ENCODE assay signal across 8 cellular contexts in the genomic region with DNA sequence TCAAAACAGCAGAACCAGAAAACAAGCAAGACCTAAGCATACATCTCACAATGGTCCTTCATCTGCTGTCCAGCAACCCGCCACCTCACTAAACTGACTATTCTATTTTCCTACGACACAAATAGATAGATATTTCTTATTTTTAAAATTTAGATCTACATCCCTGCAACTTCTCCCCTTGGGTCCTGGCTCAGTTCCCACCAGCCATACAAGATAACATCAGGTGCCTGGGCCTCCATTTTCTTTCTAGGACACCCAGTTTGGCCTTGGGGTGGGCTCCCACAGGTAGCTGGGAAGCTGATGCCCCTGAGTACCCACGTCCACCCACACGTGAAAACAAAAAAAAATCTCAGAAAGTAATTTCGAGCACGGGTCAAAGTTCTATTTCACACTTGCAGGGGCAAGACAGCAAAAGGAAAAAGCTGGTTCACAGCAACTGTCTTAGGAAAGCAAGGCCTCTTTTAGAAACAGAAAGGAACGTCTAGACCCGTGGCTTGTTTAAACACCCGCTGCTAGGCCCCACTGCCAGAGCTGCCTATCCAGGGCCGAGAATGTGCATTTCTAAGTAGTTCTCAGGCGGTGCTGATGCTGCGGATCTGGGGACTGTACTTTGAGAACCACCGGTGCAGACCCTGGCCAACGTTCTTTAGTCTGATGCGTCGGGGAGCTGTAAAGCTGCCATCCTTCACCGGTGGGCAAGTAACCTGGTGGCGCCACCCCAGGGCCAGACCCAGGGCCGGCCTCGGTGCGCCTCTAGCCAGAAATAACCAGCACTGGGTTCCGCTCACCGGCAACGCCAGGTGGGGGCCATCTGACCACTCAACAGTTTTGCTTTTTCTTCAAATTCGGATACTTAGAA. TPM values are rescaled to one million over a fixed set of nuclear protein-coding genes. Genes with fewer than 3 reads are reported as not detected.
DNase-seq lines count a peak whose midpoint lies in the region; ATAC-seq and TF ChIP-seq lines count a peak whose summit lies in the region.

No MANE protein-coding gene starts in this region.

- CTCF ChIA-PET in A673 (lab: Charles Lee), result interaction anchor here (0.9 kb wide), 2 partner anchors 47 to 69 kb away, joined by 3 read pairs; partner anchors contain the start of gene TGDS
- CTCF ChIA-PET in activated CD8-positive, alpha-beta T cell treated with anti-CD3 and anti-CD28 coated beads, Interleukin-2, amount 10 ng/mL, durations not matched to agents 7 days and 5 days (lab: Charles Lee), result interaction anchor here (0.6 to 3.8 kb wide), 14 partner anchors 9 to 126 kb away, joined by 3 to 32 read pairs (median 5); partner anchors contain the start of gene TGDS

- H3K79me2 ChIP-seq in fibroblast of lung (ENCODE audit: control insufficient read depth, insufficient read depth, low read length), result no peaks in the 10 kb centered on the region

- TF ChIP-seq CTCF in A673 (conservative IDR thresholded peaks at IDR 0.05; ENCODE audit: low read depth, low read length) (no peak), GM13977 (IDR thresholded peaks at IDR 0.05; ENCODE audit: extremely low read depth, insufficient read depth, missing control alignments) (peak; percentile 47), fibroblast of lung (conservative IDR thresholded peaks at IDR 0.05 in 1 of 2, IDR thresholded peaks at IDR 0.05 in 1 of 2; ENCODE audit: low read depth in 1 of 2, low read length in 2 of 2) (peak in 1 of 2 donors; percentile 8), nephron (IDR thresholded peaks at IDR 0.05; ENCODE audit: unreplicated experiment in 3 of 3) (no peak), transverse colon (IDR thresholded peaks at IDR 0.05) (no peak)

- H3K27me3 ChIP-seq in A673 (replicated peaks; ENCODE audit: insufficient read depth, low read depth, low read length, poor library complexity) (no peaks in the 10 kb centered on the region), fibroblast of lung (ENCODE audit: control insufficient read depth, insufficient read depth, low read length) (no peaks in the 10 kb centered on the region), transverse colon (no peaks in the 10 kb centered on the region)

- no peak for TF ChIP-seq POLR2A in transverse colon (IDR thresholded peaks at IDR 0.05)

- peaks cover 3% of the 10 kb centered on the region for H3K36me3 Mint-ChIP-seq in activated CD8-positive, alpha-beta T cell treated with anti-CD3 and anti-CD28 coated beads, Interleukin-2, amount 10 ng/mL, durations not matched to agents 7 days and 5 days (ENCODE audit: low read depth)
- no peaks in the 10 kb centered on the region for H3K36me3 Mint-ChIP-seq in nephron (ENCODE audit: low read depth)

- peaks cover 20% of the 10 kb centered on the region for H3K4me1 Mint-ChIP-seq in activated CD8-positive, alpha-beta T cell treated with anti-CD3 and anti-CD28 coated beads, Interleukin-2, amount 10 ng/mL, durations not matched to agents 7 days and 5 days (ENCODE audit: low read depth)
- peaks cover 10% of the 10 kb centered on the region for H3K4me1 Mint-ChIP-seq in nephron

- POLR2A ChIA-PET in A673 (lab: Charles Lee; ENCODE audit: low non-redundant PET), result no interaction called here
- POLR2A ChIA-PET in activated CD8-positive, alpha-beta T cell treated with anti-CD3 and anti-CD28 coated beads, Interleukin-2, amount 10 ng/mL, durations not matched to agents 7 days and 5 days (lab: Charles Lee), result interaction anchor here (0.6 to 2.7 kb wide), 11 partner anchors 9 to 56 kb away, joined by 3 to 35 read pairs (median 4); partner anchors contain the start of gene TGDS

- 8 to 32% methylated on average over 7 to 25 of the region's 25 CpGs for WGBS in transverse colon (ENCODE audit: low coverage in 1 of 2), 2 donors

- ATAC-seq in HG02852 (IDR thresholded peaks at IDR 0.05; ENCODE audit: unreplicated experiment), result peak; percentile 47
- peak; percentile 50 for ATAC-seq in activated CD8-positive, alpha-beta T cell treated with anti-CD3 and anti-CD28 coated beads, Interleukin-2, amount 10 ng/mL, durations not matched to agents 7 days and 5 days

- H3K27ac Mint-ChIP-seq in activated CD8-positive, alpha-beta T cell treated with anti-CD3 and anti-CD28 coated beads, Interleukin-2, amount 10 ng/mL, durations not matched to agents 7 days and 5 days, result peak overlapping the region; percentile 96
- H3K27ac Mint-ChIP-seq in nephron, result peak overlapping the region; percentile 93 to 96 (median 95)

- no peak for TF ChIP-seq EP300 in transverse colon (IDR thresholded peaks at IDR 0.05; ENCODE audit: low read depth)

- no peaks in the 10 kb centered on the region for H4K20me1 ChIP-seq in fibroblast of lung (ENCODE audit: control insufficient read depth, extremely low read depth, insufficient read depth, low read length)

- peak overlapping the region; percentile 62 for H3K9ac ChIP-seq in fibroblast of lung (ENCODE audit: insufficient read depth, low read length)

- peak overlapping the region; percentile 86 for H3K4me3 Mint-ChIP-seq in activated CD8-positive, alpha-beta T cell treated with anti-CD3 and anti-CD28 coated beads, Interleukin-2, amount 10 ng/mL, durations not matched to agents 7 days and 5 days
- peak overlapping the region; percentile 85 to 91 (median 86) for H3K4me3 Mint-ChIP-seq in nephron

- DNase-seq in A673 (ENCODE audit: low spot score), result peak; percentile 53
- peak; percentile 71 for DNase-seq in GM13977 (ENCODE audit: low spot score)
- DNase-seq in NCI-H1694 (lab: John Stamatoyannopoulos, UW), result peak; percentile 21
- peak; percentile 64 for DNase-seq in activated CD8-positive, alpha-beta T cell treated with anti-CD3 and anti-CD28 coated beads, Interleukin-2, amount 10 ng/mL, durations not matched to agents 7 days and 5 days
- DNase-seq in fibroblast of lung (ENCODE audit: low read depth in 2 of 2), result peak; percentile 48 to 57
- peak; percentile 59 for DNase-seq in transverse colon

- peak overlapping the region; percentile 77 for H3K4me3 ChIP-seq in A673 (ENCODE audit: low read depth, low read length, poor library complexity, severe bottlenecking)
- H3K4me3 ChIP-seq in fibroblast of lung (replicated peaks in 1 of 4; ENCODE audit: control extremely low read depth in 1 of 4, insufficient read depth in 1 of 4, low read depth in 3 of 4, low read length in 4 of 4), result peak overlapping the region; percentile 49 to 88 (median 80)
- H3K4me3 ChIP-seq in transverse colon, result peak overlapping the region; percentile 47 to 70 (median 52)

- H3K36me3 ChIP-seq in A673 (ENCODE audit: insufficient read depth, low read length, poor library complexity, severe bottlenecking) (no peaks in the 10 kb centered on the region), fibroblast of lung (ENCODE audit: control insufficient read depth, insufficient read depth, low read length) (no peaks in the 10 kb centered on the region), transverse colon (no peaks in the 10 kb centered on the region)

- H2AFZ ChIP-seq in fibroblast of lung (ENCODE audit: low read length), result peak overlapping the region; percentile 95

- intact Hi-C loops in A673 (cut with micrococcal nuclease; ENCODE audit: unreplicated experiment), result no loop called here
- intact Hi-C loops in transverse colon (cut with DNase I; ENCODE audit: low total_unique reads), result no loop called here

- H3K27ac ChIP-seq in A673 (ENCODE audit: low read depth, low read length, poor library complexity, severe bottlenecking), result peak overlapping the region; percentile 86
- H3K27ac ChIP-seq in fibroblast of lung (ENCODE audit: insufficient read depth, low read length), result peak overlapping the region; percentile 75
- peak overlapping the region; percentile 87 to 95 (median 93) for H3K27ac ChIP-seq in transverse colon

- H3K4me2 ChIP-seq in fibroblast of lung (ENCODE audit: extremely low read depth, insufficient read depth, low read length), result peak overlapping the region; percentile 92

- no peaks in the 10 kb centered on the region for H3K9me3 Mint-ChIP-seq in activated CD8-positive, alpha-beta T cell treated with anti-CD3 and anti-CD28 coated beads, Interleukin-2, amount 10 ng/mL, durations not matched to agents 7 days and 5 days (ENCODE audit: insufficient read depth)
- H3K9me3 Mint-ChIP-seq in nephron, result no peaks in the 10 kb centered on the region

- in situ Hi-C loops in GM13977 (cut with MboI; ENCODE audit: low pct_unique_long_range_greater_than_20kb, low sequenced_read_pairs, unreplicated experiment) (no loop called here), transverse colon (cut with MboI; ENCODE audit: low pct_ligation_motif_present in 1 of 4, low pct_unique_long_range_greater_than_20kb in 1 of 4, low sequenced_read_pairs in 3 of 4) (no loop called here)

- no TSS peak for BruUV-seq in A673 (replicated peaks; lab: Mats Ljungman, UMichigan)

- peaks cover 8% of the 10 kb centered on the region for H3K27me3 Mint-ChIP-seq in activated CD8-positive, alpha-beta T cell treated with anti-CD3 and anti-CD28 coated beads, Interleukin-2, amount 10 ng/mL, durations not matched to agents 7 days and 5 days (ENCODE audit: low read depth)
- peaks cover 11% of the 10 kb centered on the region for H3K27me3 Mint-ChIP-seq in nephron (ENCODE audit: low read depth)

- no peaks in the 10 kb centered on the region for H3K9me3 ChIP-seq in A673 (ENCODE audit: low read depth, low read length, poor library complexity, severe bottlenecking)
- no peaks in the 10 kb centered on the region for H3K9me3 ChIP-seq in fibroblast of lung (ENCODE audit: control insufficient read depth, insufficient read depth, low read depth, low read length)
- H3K9me3 ChIP-seq in transverse colon, result no peaks in the 10 kb centered on the region

- H3K4me1 ChIP-seq in A673 (ENCODE audit: insufficient read depth, low read length, poor library complexity, severe bottlenecking), result no peaks in the 10 kb centered on the region
- H3K4me1 ChIP-seq in fibroblast of lung (ENCODE audit: control insufficient read depth, extremely low read depth, insufficient read depth, low read length), result no peaks in the 10 kb centered on the region
- peaks cover 0 to 10% (median 7%) of the 10 kb centered on the region in 4 donors for H3K4me1 ChIP-seq in transverse colon

RNA-seq across cellular contexts. Expression of gene TGDS, which starts 47.3 kb away (rescaled TPM):
- total RNA-seq in A673 (2021), result 8.0 and 9.0 TPM in 2 replicates
- 10 to 100 TPM; 17.2 to 19.2 TPM for total RNA-seq in activated CD8-positive, alpha-beta T cell treated with anti-CD3 and anti-CD28 coated beads, Interleukin-2, amount 10 ng/mL, durations not matched to agents 7 days and 5 days
- total RNA-seq in fibroblast of lung, result 10.3 and 13.4 TPM in 2 replicates
- polyA plus RNA-seq in fibroblast of lung, result 14.4 and 15.2 TPM in 2 replicates
- 7.0 and 7.2 TPM in 2 replicates for polyA plus RNA-seq in fibroblast of lung (2012)
- polyA minus RNA-seq in fibroblast of lung (ENCODE audit: low replicate concordance), result 1.8 TPM in 1 of 2 replicates, not detected in the other
- 10 to 100 TPM in 2 of 4 donors, 1 to 10 TPM in 2; 3.0 to 20.2 (median 9.6) TPM for total RNA-seq in transverse colon

RNA-seq across cellular contexts. Expression of gene GPR180, which starts 53.0 kb away (rescaled TPM):
- 7.2 and 8.3 TPM in 2 replicates for total RNA-seq in A673 (2021)
- 1 to 10 TPM; 7.7 to 7.9 TPM for total RNA-seq in activated CD8-positive, alpha-beta T cell treated with anti-CD3 and anti-CD28 coated beads, Interleukin-2, amount 10 ng/mL, durations not matched to agents 7 days and 5 days
- 10.3 and 12.1 TPM in 2 replicates for total RNA-seq in fibroblast of lung
- 7.9 and 9.0 TPM in 2 replicates for polyA plus RNA-seq in fibroblast of lung
- polyA plus RNA-seq in fibroblast of lung (2012), result 4.6 and 4.7 TPM in 2 replicates
- polyA minus RNA-seq in fibroblast of lung (ENCODE audit: low replicate concordance), result 1.2 and 1.6 TPM in 2 replicates
- total RNA-seq in transverse colon, result 1 to 10 TPM in 3 of 4 donors, under 1 TPM in 1; 0.37 to 4.9 (median 2.3) TPM

Comparison
In these comparisons a context has a peak if more than half of its experiments do, and no peak if none do; other contexts are left out.
1. Peak in every context shown above with its lines: DNase-seq, ATAC-seq, H3K4me3 ChIP-seq and H3K27ac ChIP-seq.
2. DNase-seq: peak in every context shown above with its lines; median percentile 71 in GM13977; 64 in activated CD8-positive, alpha-beta T cell treated with anti-CD3 and anti-CD28 coated beads, Interleukin-2, amount 10 ng/mL, durations not matched to agents 7 days and 5 days; 59 in transverse colon; 53 in A673; 52 in fibroblast of lung; 21 in NCI-H1694.